ENCODE assay signal across 7 cellular contexts in genomic region chr5:151758141-151758429, GRCh38. TPM values are rescaled to one million over a fixed set of nuclear protein-coding genes. Genes with fewer than 3 reads are reported as not detected.
DNase-seq lines count a peak whose midpoint lies in the region; ATAC-seq and TF ChIP-seq lines count a peak whose summit lies in the region.

No MANE protein-coding gene starts in this region.

- H4K20me1 ChIP-seq in osteoblast (ENCODE audit: insufficient read depth, low read length), result peaks cover 5% of the 10 kb centered on the region

- H3K36me3 ChIP-seq in SK-N-MC (ENCODE audit: insufficient read depth, low read length) (no peaks in the 10 kb centered on the region), osteoblast (ENCODE audit: insufficient read depth, low read length) (peaks cover 2% of the 10 kb centered on the region)

- ATAC-seq in GM18867 (IDR thresholded peaks at IDR 0.05; ENCODE audit: unreplicated experiment) (peak; percentile 12), HG02678 (IDR thresholded peaks at IDR 0.05; ENCODE audit: unreplicated experiment) (peak; percentile 15)

- H3K27ac ChIP-seq in SK-N-MC (no peak overlapping the region), osteoblast (ENCODE audit: low read depth, low read length) (peak overlapping the region; percentile 78)

- H3K27me3 ChIP-seq in osteoblast (ENCODE audit: insufficient read depth, low read length), result no peaks in the 10 kb centered on the region

- DNase-seq in SK-N-MC (ENCODE audit: low read depth, low spot score) (no peak), fibroblast of pulmonary artery (ENCODE audit: low read depth) (no peak), osteoblast (ENCODE audit: insufficient read length, low spot score, missing footprints) (no peak), epidermal melanocyte (ENCODE audit: insufficient read length, low spot score) (no peak), amniotic stem cell (lab: John Stamatoyannopoulos, UW) (no peak)

- H3K4me3 ChIP-seq in SK-N-MC, result peak overlapping the region; percentile 92
- peak overlapping the region; percentile 92 for H3K4me3 ChIP-seq in fibroblast of pulmonary artery (replicated peaks; ENCODE audit: low read depth, low read length)
- H3K4me3 ChIP-seq in osteoblast (ENCODE audit: insufficient read depth, low read length), result peak overlapping the region; percentile 93

- peaks cover 12% of the 10 kb centered on the region for H3K4me1 ChIP-seq in osteoblast (ENCODE audit: insufficient read depth, low read length)

- no peaks in the 10 kb centered on the region for H3K9me3 ChIP-seq in SK-N-MC (ENCODE audit: low read depth, low read length)
- H3K9me3 ChIP-seq in osteoblast (ENCODE audit: low read depth, low read length), result no peaks in the 10 kb centered on the region

- peaks cover 40% of the 10 kb centered on the region for H3K79me2 ChIP-seq in osteoblast (ENCODE audit: insufficient read depth, low read length)

- TF ChIP-seq CTCF in fibroblast of pulmonary artery (IDR thresholded peaks at IDR 0.05; ENCODE audit: low read length, missing control alignments) (no peak), osteoblast (IDR thresholded peaks at IDR 0.05; ENCODE audit: extremely low read depth, low read depth, low read length) (no peak)

- H3K9ac ChIP-seq in SK-N-MC (ENCODE audit: insufficient read length), result peak overlapping the region; percentile 82

- peak overlapping the region; percentile 82 for H2AFZ ChIP-seq in osteoblast (ENCODE audit: low read length)

- H3K4me2 ChIP-seq in osteoblast (ENCODE audit: insufficient read depth, low read length), result peak overlapping the region; percentile 91

RNA-seq across cellular contexts. Expression of gene ATOX1, which starts 0.3 kb away (rescaled TPM):
- 52.8 and 54.2 TPM in 2 replicates for total RNA-seq in osteoblast

RNA-seq across cellular contexts. Expression of gene G3BP1, which starts 13.7 kb away (rescaled TPM):
- 121 and 145 TPM in 2 replicates for total RNA-seq in osteoblast
